ENCODE assay signal across 26 cellular contexts in genomic region chr20:49420292-49420691, GRCh38.
DNase-seq lines count a peak whose midpoint lies in the region; ATAC-seq, FAIRE-seq and TF ChIP-seq lines count a peak whose summit lies in the region.
"Had no signal": no experiment of that assay in that cellular context is flagged by ENCODE, and none has a peak within 500 bp of the region (broad histone marks: within the 10 kb centered on the region; RNA-seq: fewer than 3 reads in every experiment).

No MANE protein-coding gene starts in this region.

- intact Hi-C loops in PC-3 (cut with micrococcal nuclease), result no loop called here

- BruUV-seq in PC-3 (replicated peaks; lab: Mats Ljungman, UMichigan), result no TSS peak

- no peak overlapping the region for H3K4me2 ChIP-seq in PC-3 (ENCODE audit: low read length)
- H3K4me2 ChIP-seq in Karpas-422 (ENCODE audit: low read depth, low read length, poor library complexity, severe bottlenecking), result no peak overlapping the region

- ATAC-seq in PC-3, result peak; percentile 58; the same call in 1 of the 2 replicates
- ATAC-seq: activated CD8-positive, alpha-beta memory T cell treated with anti-CD3 and anti-CD28 coated beads, Interleukin-2, amount 10 ng/mL, durations not matched to agents 7 days and 5 days; K562 had no signal

- H3K4me3 ChIP-seq in PC-3 (ENCODE audit: low read length) (no peak overlapping the region), small intestine (ENCODE audit: low read depth in 1 of 2, low read length in 2 of 2) (no peak overlapping the region), Karpas-422 (ENCODE audit: low read length) (no peak overlapping the region)
- H3K4me3 ChIP-seq: K562, tibial nerve had no signal

- H3K9me2 ChIP-seq in PC-3 (replicated peaks; ENCODE audit: low read length) (no peaks in the 10 kb centered on the region), Karpas-422 (replicated peaks; ENCODE audit: insufficient read depth, low read length) (no peaks in the 10 kb centered on the region)

- H3K9ac ChIP-seq in PC-3 (ENCODE audit: low read length) (no peak overlapping the region), Karpas-422 (ENCODE audit: low read length) (no peak overlapping the region)

- H3K4me1 ChIP-seq in PC-3 (ENCODE audit: insufficient read depth, low read length), result 0 out of 2 replicates have a peak, but pooled peaks cover 3% of the 10 kb centered on the region
- H3K4me1 ChIP-seq in small intestine (ENCODE audit: control insufficient read depth in 2 of 2, insufficient read depth in 1 of 2, low read depth in 1 of 2, low read length in 1 of 2), result no peaks in the 10 kb centered on the region
- H3K4me1 ChIP-seq in Karpas-422 (ENCODE audit: low read length), result no peaks in the 10 kb centered on the region

- H3K79me2 ChIP-seq in PC-3 (ENCODE audit: low read length), result no peaks in the 10 kb centered on the region
- H3K79me2 ChIP-seq in Karpas-422 (ENCODE audit: low read length), result no peaks in the 10 kb centered on the region

- DNase-seq in PC-3 (peak; percentile 55), caudate nucleus (lab: John Stamatoyannopoulos, UW) (no peak), kidney tubule cell (ENCODE audit: low spot score) (peak; percentile 19), small intestine (peak; percentile 16), RWPE1 (ENCODE audit: low spot score) (no peak), NCI-H2081 treated with DMSO at 0.1 percent for 48 hours (lab: John Stamatoyannopoulos, UW) (no peak), Karpas-422 (no peak)
- no peak for DNase-seq in central memory CD4-positive, alpha-beta T cell
- DNase-seq: activated CD4-positive, alpha-beta T cell treated with anti-CD3 and anti-CD28 coated beads, Interleukin-2, amount 10 ng/mL, durations not matched to agents 7 days and 5 days; activated CD8-positive, alpha-beta memory T cell treated with anti-CD3 and anti-CD28 coated beads, Interleukin-2, amount 10 ng/mL, durations not matched to agents 7 days and 5 days; activated naive CD4-positive, alpha-beta T cell treated with anti-CD3 and anti-CD28 coated beads, Interleukin-2, amount 50 U/mL, for 16 hours; erythroblast; GOT3; NCI-H1694; NCI-H2171 treated with DMSO at 0.1 percent for 48 hours; NCI-H524 treated with DMSO at 0.1 percent for 48 hours; nucleus accumbens; retina; RPMI8226; stimulated activated CD4-positive, alpha-beta T cell treated with anti-CD3 and anti-CD28 coated beads, Interleukin-12 subunit alpha, Interleukin-12 subunit beta, amount 100 ng/mL, for 4 hours; stimulated activated naive CD4-positive, alpha-beta T cell treated with Interleukin-2 at 50 U/mL for 16 hours had no signal

- 46 to 64% (median 60%) methylated on average over 1 of the region's 1 CpG for WGBS in small intestine, 3 donors

- TF ChIP-seq CTCF in PC-3 (conservative IDR thresholded peaks at IDR 0.05; ENCODE audit: low read depth, low read length) (no peak), RWPE1 (conservative IDR thresholded peaks at IDR 0.05; ENCODE audit: low read depth) (no peak)

- POLR2A ChIA-PET in PC-3 (lab: Charles Lee; ENCODE audit: unreplicated experiment), result no interaction called here
- POLR2A ChIA-PET in RWPE1 (lab: Yijun Ruan, JAX; ENCODE audit: low non-redundant PET), result no interaction called here

- H4K20me1 ChIP-seq in PC-3 (ENCODE audit: low read length), result no peaks in the 10 kb centered on the region
- no peaks in the 10 kb centered on the region for H4K20me1 ChIP-seq in Karpas-422 (ENCODE audit: insufficient read depth, low read depth, low read length)

- H2AFZ ChIP-seq in PC-3 (ENCODE audit: low read length), result no peak overlapping the region
- no peak overlapping the region for H2AFZ ChIP-seq in Karpas-422 (ENCODE audit: low read length)

- H3F3A ChIP-seq in PC-3 (ENCODE audit: low read length, unreplicated experiment), result no peaks in the 10 kb centered on the region

- H3K27me3 ChIP-seq in PC-3 (ENCODE audit: low read length), result peaks cover 17% of the 10 kb centered on the region
- no peaks in the 10 kb centered on the region for H3K27me3 ChIP-seq in small intestine (ENCODE audit: control insufficient read depth in 2 of 2, insufficient read depth in 2 of 2, low read length in 2 of 2)
- H3K27me3 ChIP-seq in Karpas-422 (ENCODE audit: low read length), result no peaks in the 10 kb centered on the region
- H3K27me3 ChIP-seq: tibial nerve had no signal

- H3K9me3 ChIP-seq in PC-3 (ENCODE audit: low read length) (no peaks in the 10 kb centered on the region), small intestine (ENCODE audit: control insufficient read depth, low read depth) (no peaks in the 10 kb centered on the region), Karpas-422 (ENCODE audit: low read length) (no peaks in the 10 kb centered on the region)
- H3K9me3 ChIP-seq: tibial nerve had no signal

- CTCF ChIA-PET in PC-3 (lab: Charles Lee) (no interaction called here), RWPE1 (lab: Yijun Ruan, JAX) (interaction anchor here (0.5 kb wide), 1 partner anchor 43 kb away, joined by 3 read pairs; no protein-coding TSS in a partner anchor)

- no peak for FAIRE-seq in small intestine (lab: Jason Lieb, UNC)
- FAIRE-seq: GM12891, K562, keratinocyte had no signal

- H3K36me3 ChIP-seq in PC-3 (ENCODE audit: low read depth, low read length), result no peaks in the 10 kb centered on the region
- no peaks in the 10 kb centered on the region for H3K36me3 ChIP-seq in small intestine (ENCODE audit: control insufficient read depth in 2 of 2, insufficient read depth in 2 of 2, low read length in 2 of 2)
- H3K36me3 ChIP-seq in Karpas-422 (ENCODE audit: insufficient read depth, low read length), result no peaks in the 10 kb centered on the region
- H3K36me3 ChIP-seq: tibial nerve had no signal

- H3K27ac ChIP-seq in PC-3 (ENCODE audit: low read length) (no peak overlapping the region), caudate nucleus (ENCODE audit: low read depth, low read length) (peak overlapping the region; percentile 4), small intestine (ENCODE audit: low read depth in 1 of 2, low read length in 1 of 2) (no peak overlapping the region), RWPE1 (no peak overlapping the region), Karpas-422 (ENCODE audit: low read length) (no peak overlapping the region)
- H3K27ac ChIP-seq: VCaP had no signal

Comparison
In these comparisons a context has a peak if more than half of its experiments do, and no peak if none do; other contexts are left out.
1. DNase-seq: peak in PC-3 (single experiment), kidney tubule cell (single experiment) and small intestine (single experiment); none in caudate nucleus (0 of 61), RWPE1 (single experiment), NCI-H2081 treated with DMSO at 0.1 percent for 48 hours (single experiment), Karpas-422 (single experiment) and central memory CD4-positive, alpha-beta T cell (single experiment).